In the genomic region with DNA sequence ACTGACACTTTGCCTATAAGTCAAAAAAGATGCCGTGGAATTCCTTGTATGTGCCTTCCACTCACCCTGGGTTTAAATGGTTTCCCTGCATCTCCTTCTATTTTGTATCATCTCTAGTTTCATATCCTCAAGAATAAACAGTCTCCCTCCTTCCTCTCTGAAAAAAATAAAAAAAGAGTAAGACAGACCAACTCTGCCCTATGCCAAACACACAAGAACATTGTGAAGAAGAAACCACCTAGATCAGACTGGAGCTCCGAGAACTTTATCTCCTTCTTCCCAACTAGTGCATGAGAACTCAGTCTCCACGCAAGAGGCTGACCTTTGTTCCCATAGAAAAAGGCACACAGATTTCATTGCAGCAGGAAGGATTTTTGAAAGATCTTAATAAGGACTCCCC, we compare ENCODE assay signal across 23 cellular contexts. TPM values are rescaled to one million over a fixed set of nuclear protein-coding genes. Genes with fewer than 3 reads are reported as not detected.
A peak's percentile ranks its signal among the peaks of the same experiment; 100 is the strongest.
DNase-seq lines count a peak whose midpoint lies in the region; ATAC-seq and TF ChIP-seq lines count a peak whose summit lies in the region.
"Had no signal": no experiment of that assay in that cellular context is flagged by ENCODE, and none has a peak within 500 bp of the region (broad histone marks: within the 10 kb centered on the region; RNA-seq: fewer than 3 reads in every experiment).

No MANE protein-coding gene starts in this region.

- H3K4me1 Mint-ChIP-seq in Caco-2 (ENCODE audit: low read depth, unreplicated experiment) (peaks cover 42% of the 10 kb centered on the region), memory B cell (peaks cover 58% of the 10 kb centered on the region)
- H3K4me1 Mint-ChIP-seq: activated CD4-positive, alpha-beta T cell treated with anti-CD3 and anti-CD28 coated beads, Interleukin-2, amount 10 ng/mL, durations not matched to agents 7 days and 5 days had no signal

- no peaks in the 10 kb centered on the region for H3K36me3 Mint-ChIP-seq in Caco-2 (ENCODE audit: insufficient read depth, unreplicated experiment)
- no peaks in the 10 kb centered on the region for H3K36me3 Mint-ChIP-seq in memory B cell
- H3K36me3 Mint-ChIP-seq: natural killer cell, T-cell had no signal

- intact Hi-C loops in Caco-2 (cut with micrococcal nuclease; ENCODE audit: unreplicated experiment): loop anchor here (2.0 kb wide), 1 partner anchor 68 kb away; no protein-coding TSS in a partner anchor
- intact Hi-C loops in stomach (cut with DNase I; ENCODE audit: low total_unique reads): no loop called here

- H3K36me3 ChIP-seq in Caco-2 (ENCODE audit: control insufficient read depth, insufficient read depth, low read length) (no peaks in the 10 kb centered on the region), stomach (no peaks in the 10 kb centered on the region)
- H3K36me3 ChIP-seq: adrenal gland, pancreas had no signal

- in situ Hi-C loops in GM13976 (cut with MboI; ENCODE audit: low sequenced_read_pairs, unreplicated experiment): no loop called here

- H3K27me3 Mint-ChIP-seq in Caco-2 (ENCODE audit: insufficient read depth, unreplicated experiment) (no peaks in the 10 kb centered on the region), memory B cell (no peaks in the 10 kb centered on the region)

- peak; percentile 24 for ATAC-seq in memory B cell (ENCODE audit: low read depth)
- ATAC-seq: natural killer cell, T-cell had no signal

- H3K27me3 ChIP-seq in Caco-2 (replicated peaks; ENCODE audit: control insufficient read depth, insufficient read depth, low read length) (no peaks in the 10 kb centered on the region), stomach (peaks cover 0 to 12% (median 0%) of the 10 kb centered on the region in 3 donors)
- H3K27me3 ChIP-seq: adrenal gland, pancreas had no signal

- no peak overlapping the region for H3K4me3 Mint-ChIP-seq in Caco-2 (ENCODE audit: unreplicated experiment)
- no peak overlapping the region for H3K4me3 Mint-ChIP-seq in memory B cell
- H3K4me3 Mint-ChIP-seq: activated CD4-positive, alpha-beta T cell treated with anti-CD3 and anti-CD28 coated beads, Interleukin-2, amount 10 ng/mL, durations not matched to agents 7 days and 5 days; GM23338; natural killer cell; T-cell had no signal

- H3K9me3 ChIP-seq in Caco-2 (no peaks in the 10 kb centered on the region), stomach (no peaks in the 10 kb centered on the region)
- H3K9me3 ChIP-seq: adrenal gland, pancreas had no signal

- TSS peak; percentile 22 for BruUV-seq in Caco-2 (replicated peaks; lab: Mats Ljungman, UMichigan)

- POLR2A ChIA-PET in Caco-2 (lab: Charles Lee): interaction anchor here (0.6 to 1.0 kb wide), 2 partner anchors 20 to 147 kb away, joined by 3 read pairs; no protein-coding TSS in a partner anchor

- peak overlapping the region; percentile 69 for H3K27ac Mint-ChIP-seq in Caco-2 (ENCODE audit: unreplicated experiment)
- peak overlapping the region; percentile 60 for H3K27ac Mint-ChIP-seq in memory B cell
- H3K27ac Mint-ChIP-seq: activated CD4-positive, alpha-beta T cell treated with anti-CD3 and anti-CD28 coated beads, Interleukin-2, amount 10 ng/mL, durations not matched to agents 7 days and 5 days; GM23338; natural killer cell; T-cell had no signal

- peaks cover 41% of the 10 kb centered on the region for H3K4me1 ChIP-seq in Caco-2
- peaks cover 0 to 27% (median 8%) of the 10 kb centered on the region in 4 donors for H3K4me1 ChIP-seq in stomach
- H3K4me1 ChIP-seq: adrenal gland, pancreas had no signal

- CTCF ChIA-PET in Caco-2 (lab: Charles Lee): interaction anchor here (0.6 to 0.8 kb wide), 3 partner anchors 8 to 47 kb away, joined by 3 to 5 read pairs (median 5); no protein-coding TSS in a partner anchor

- TF ChIP-seq EP300 in stomach (IDR thresholded peaks at IDR 0.05): no peak

- TF ChIP-seq CTCF in Caco-2 (IDR thresholded peaks at IDR 0.05; ENCODE audit: insufficient read depth in 1 of 2, low read depth in 1 of 2, low read length in 1 of 2, severe bottlenecking in 1 of 2, unreplicated experiment in 1 of 2) (no peak), stomach (IDR thresholded peaks at IDR 0.05) (no peak), GM13976 (IDR thresholded peaks at IDR 0.05; ENCODE audit: borderline replicate concordance, control extremely low read depth, extremely low read depth, insufficient read depth, missing control alignments) (no peak)

- H3K9me3 Mint-ChIP-seq in Caco-2 (ENCODE audit: unreplicated experiment): peaks cover 8% of the 10 kb centered on the region
- H3K9me3 Mint-ChIP-seq in memory B cell: no peaks in the 10 kb centered on the region
- H3K9me3 Mint-ChIP-seq: activated CD4-positive, alpha-beta T cell treated with anti-CD3 and anti-CD28 coated beads, Interleukin-2, amount 10 ng/mL, durations not matched to agents 7 days and 5 days; GM23338; natural killer cell; T-cell had no signal

- no peak for DNase-seq in Caco-2
- peak; percentile 26 for DNase-seq in MV-4-11 (lab: John Stamatoyannopoulos, UW)
- no peak for DNase-seq in memory B cell (ENCODE audit: low spot score in 2 of 2)
- no peak for DNase-seq in stomach
- no peak for DNase-seq in GM13976 (ENCODE audit: low spot score)
- DNase-seq in LoVo (ENCODE audit: low spot score): no peak
- DNase-seq in NCI-H2171 treated with DMSO at 0.1 percent for 48 hours (lab: John Stamatoyannopoulos, UW): no peak
- DNase-seq: activated CD4-positive, alpha-beta T cell treated with anti-CD3 and anti-CD28 coated beads, Interleukin-2, amount 10 ng/mL, durations not matched to agents 7 days and 5 days; AML-193; Calu3; central memory CD4-positive, alpha-beta T cell; effector CD4-positive, alpha-beta T cell; KG1; natural killer cell; NCI-H1092 treated with DMSO at 0.1 percent for 48 hours; NCI-H524; pancreas; SHP77 treated with DMSO at 0.1 percent for 48 hours; stimulated activated CD4-positive, alpha-beta T cell treated with anti-CD3 and anti-CD28 coated beads, Interleukin-4, amount 100 ng/mL, for 1 hour; T-cell had no signal

- H3K27ac ChIP-seq in stomach: peak overlapping the region in 3 of 5 donors; percentile 69 to 87 (median 83)
- H3K27ac ChIP-seq: adrenal gland had no signal

- no peak overlapping the region for H3K4me3 ChIP-seq in Caco-2 (ENCODE audit: low read depth, low read length)
- no peak overlapping the region for H3K4me3 ChIP-seq in stomach
- H3K4me3 ChIP-seq: adrenal gland, GM23338, pancreas, skin epidermis had no signal

- no peak for TF ChIP-seq POLR2A in stomach (IDR thresholded peaks at IDR 0.05)

- 39 to 63% (median 51%) methylated on average over 3 of the region's 3 CpGs for WGBS in stomach, 5 donors

RNA-seq across cellular contexts. Expression of a gene that starts 8.8 kb away (rescaled TPM):
- total RNA-seq in Caco-2 (2022) (37.9 and 40.6 TPM in 2 replicates), stomach (100 to 1,000 TPM in 1 of 5 donors, 10 to 100 TPM in 4; 11.7 to 564 (median 17.9) TPM)
- 10 to 100 TPM in 2 of 3 donors, 1 to 10 TPM in 1; 6.7 to 20.5 (median 12.7) TPM for polyA plus RNA-seq in stomach

RNA-seq across cellular contexts. Expression of a gene that starts 41.6 kb away (rescaled TPM):
- 0.56 and 0.73 TPM in 2 replicates for total RNA-seq in Caco-2 (2022)
- not detected for total RNA-seq in stomach
- 1 to 10 TPM; 3.1 to 4.1 (median 3.5) TPM for polyA plus RNA-seq in stomach

RNA-seq across cellular contexts. Expression of a gene that starts 44.6 kb away (rescaled TPM):
- total RNA-seq in Caco-2 (2022) (65.6 and 74.0 TPM in 2 replicates), stomach (100 to 1,000 TPM in 1 of 5 donors, 10 to 100 TPM in 4; 17.5 to 130 (median 37.3) TPM)
- 1 to 10 TPM; 3.5 to 5.1 (median 4.9) TPM for polyA plus RNA-seq in stomach
